1 cellular context compared by ENCODE assay signal in genomic region chr11:110452720-110453119, GRCh38.
TF ChIP-seq lines count a peak whose summit lies in the region.

No MANE protein-coding gene starts in this region.

TF ChIP-seq in GM12878, 131 proteins besides CTCF, POLR2A, EP300 and RAD21 (continued from another document):
- TF ChIP-seq E4F1 (IDR thresholded peaks at IDR 0.05; ENCODE audit: borderline replicate concordance, partially characterized antibody) = no peak
- no peak for TF ChIP-seq SMAD1 (IDR thresholded peaks at IDR 0.05; ENCODE audit: low read depth, partially characterized antibody)
- no peak for TF ChIP-seq IRF5 (IDR thresholded peaks at IDR 0.05; ENCODE audit: borderline replicate concordance)
TF ChIP-seq in GM12878: peak in this region for 0.
